Comparison of ENCODE assay signal across 26 cellular contexts in the genomic region with DNA sequence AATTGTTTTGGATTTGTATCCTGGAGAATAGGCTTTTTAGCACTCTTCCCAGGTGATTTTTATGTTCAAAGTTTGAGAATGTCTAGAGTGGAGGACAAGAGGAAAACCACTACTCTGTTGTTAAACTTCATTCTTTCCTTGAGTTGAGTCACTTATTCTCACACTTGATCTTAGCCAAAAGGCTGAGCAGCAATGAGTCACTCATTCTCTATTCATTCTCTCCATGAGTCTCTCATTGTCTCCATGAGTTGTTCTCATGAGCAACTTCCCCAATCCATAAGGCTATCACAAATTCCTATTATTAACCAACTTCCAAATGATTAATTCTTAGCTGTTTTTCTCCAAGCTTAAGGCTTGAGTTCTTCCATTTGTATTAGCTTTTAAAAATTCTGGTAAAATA.
DNase-seq lines count a peak whose midpoint lies in the region; ATAC-seq, FAIRE-seq and TF ChIP-seq lines count a peak whose summit lies in the region.
"Had no signal": no experiment of that assay in that cellular context is flagged by ENCODE, and none has a peak within 500 bp of the region (broad histone marks: within the 10 kb centered on the region; RNA-seq: fewer than 3 reads in every experiment).

No MANE protein-coding gene starts in this region.

- H3K9me3 ChIP-seq in GM23248 (ENCODE audit: low read depth) (no peaks in the 10 kb centered on the region), RWPE2 (ENCODE audit: severe bottlenecking) (no peaks in the 10 kb centered on the region)
- H3K9me3 ChIP-seq: colonic mucosa had no signal

- peak; percentile 79 for ATAC-seq in RWPE2 (ENCODE audit: low read depth)
- ATAC-seq: activated CD8-positive, alpha-beta memory T cell treated with anti-CD3 and anti-CD28 coated beads, Interleukin-2, amount 10 ng/mL, durations not matched to agents 7 days and 5 days; activated T-cell treated with anti-CD3 and anti-CD28 coated beads, Interleukin-2, amount 50 U/mL, for 72 hours had no signal

- in situ Hi-C loops in GM23248 (cut with MboI), result no loop called here

- no peaks in the 10 kb centered on the region for H3K27me3 ChIP-seq in GM23248 (replicated peaks; ENCODE audit: insufficient read depth)
- H3K27me3 ChIP-seq in RWPE2 (ENCODE audit: insufficient read depth, poor library complexity, severe bottlenecking), result no peaks in the 10 kb centered on the region
- H3K27me3 ChIP-seq: colonic mucosa, right atrium auricular region had no signal

- H3K27ac ChIP-seq in GM23248 (no peak overlapping the region), RWPE2 (ENCODE audit: poor library complexity, severe bottlenecking) (peak overlapping the region; percentile 66)
- H3K27ac ChIP-seq: colonic mucosa, parathyroid adenoma, right atrium auricular region had no signal

- DNase-seq in GM23248 (peak; percentile 1), RWPE2 (ENCODE audit: low spot score) (no peak), foreskin fibroblast (peak; percentile 8), urothelium cell line (ENCODE audit: low spot score) (peak; percentile 52), iPS-NIHi11 (ENCODE audit: low spot score) (no peak), NCI-H526 (lab: John Stamatoyannopoulos, UW) (no peak), NCI-H345 (lab: John Stamatoyannopoulos, UW) (no peak)
- DNase-seq: activated CD4-positive, CD25-positive, alpha-beta regulatory T cell; activated CD8-positive, alpha-beta memory T cell treated with anti-CD3 and anti-CD28 coated beads, Interleukin-2, amount 10 ng/mL, durations not matched to agents 7 days and 5 days; activated naive CD4-positive, alpha-beta T cell treated with Interleukin-2 at 50 U/mL for 16 hours; activated T-cell treated with anti-CD3 and anti-CD28 coated beads, Interleukin-2, amount 50 U/mL, for 72 hours; CD4-positive, CD25-positive, alpha-beta regulatory T cell; colonic mucosa; effector memory CD4-positive, alpha-beta T cell; glutamatergic neuron; GOT3; kidney; NCI-H1105; NCI-H187 treated with DMSO at 0.1 percent for 48 hours; NCI-H2171 treated with DMSO at 0.1 percent for 48 hours; NCI-H524 treated with DMSO at 0.1 percent for 48 hours; stimulated activated CD4-positive, alpha-beta T cell treated with anti-CD3 and anti-CD28 coated beads, Interleukin-2, amount 100 ng/mL, for 48 hours; T-helper 1 cell had no signal

- H3K9ac ChIP-seq in GM23248, result no peak overlapping the region
- H3K9ac ChIP-seq: parathyroid adenoma had no signal

- H2AFZ ChIP-seq in GM23248, result no peak overlapping the region
- H2AFZ ChIP-seq: parathyroid adenoma had no signal

- no peak for FAIRE-seq in urothelium cell line (lab: Jason Lieb, UNC)
- FAIRE-seq: kidney, RCC 7860 had no signal

- no peaks in the 10 kb centered on the region for H3F3A ChIP-seq in GM23248 (ENCODE audit: insufficient read depth)

- H3K4me1 ChIP-seq in GM23248 (ENCODE audit: insufficient read depth) (no peaks in the 10 kb centered on the region), RWPE2 (ENCODE audit: insufficient read depth, poor library complexity, severe bottlenecking) (peaks cover 24% of the 10 kb centered on the region)
- H3K4me1 ChIP-seq: colonic mucosa, parathyroid adenoma, right atrium auricular region had no signal

- H4K20me1 ChIP-seq in GM23248 (ENCODE audit: insufficient read depth), result no peaks in the 10 kb centered on the region

- no peaks in the 10 kb centered on the region for H3K79me2 ChIP-seq in GM23248 (ENCODE audit: insufficient read depth)
- H3K79me2 ChIP-seq: parathyroid adenoma had no signal

- no peak overlapping the region for H3K4me2 ChIP-seq in GM23248 (ENCODE audit: unreplicated experiment)

- TF ChIP-seq CTCF in RWPE2 (IDR thresholded peaks at IDR 0.05; ENCODE audit: poor library complexity, severe bottlenecking) (no peak), foreskin fibroblast (IDR thresholded peaks at IDR 0.05; ENCODE audit: low read depth, low read length) (no peak)

- no peaks in the 10 kb centered on the region for H3K9me2 ChIP-seq in GM23248 (ENCODE audit: insufficient read depth)

- H3K4me3 ChIP-seq in GM23248 (no peak overlapping the region), RWPE2 (ENCODE audit: severe bottlenecking) (no peak overlapping the region), foreskin fibroblast (ENCODE audit: low read depth in 1 of 2, low read length in 2 of 2) (no peak overlapping the region)
- H3K4me3 ChIP-seq: colonic mucosa, right atrium auricular region had no signal

- no peaks in the 10 kb centered on the region for H3K36me3 ChIP-seq in GM23248 (ENCODE audit: low read depth)
- no peaks in the 10 kb centered on the region for H3K36me3 ChIP-seq in RWPE2 (ENCODE audit: low read depth)
- H3K36me3 ChIP-seq: colonic mucosa, right atrium auricular region had no signal

Comparison
In these comparisons a context has a peak if more than half of its experiments do, and no peak if none do; other contexts are left out.
1. DNase-seq: peak in GM23248 (single experiment), foreskin fibroblast (2 of 2) and urothelium cell line (single experiment); none in RWPE2 (single experiment), iPS-NIHi11 (single experiment), NCI-H526 (0 of 2) and NCI-H345 (single experiment).